In genomic region chr1:87642581-87643129, GRCh38 we compare ENCODE assay signal across 14 cellular contexts.
DNase-seq lines count a peak whose midpoint lies in the region; ATAC-seq and TF ChIP-seq lines count a peak whose summit lies in the region.
"Had no signal": no experiment of that assay in that cellular context is flagged by ENCODE, and none has a peak within 500 bp of the region (broad histone marks: within the 10 kb centered on the region; RNA-seq: fewer than 3 reads in every experiment).

No MANE protein-coding gene starts in this region.

- H3K4me3 Mint-ChIP-seq in activated T-helper 17 cell treated with anti-CD3 and anti-CD28 coated beads, Interleukin-2, amount 50 U/mL, for 72 hours = no peak overlapping the region
- H3K4me3 Mint-ChIP-seq: activated naive CD4-positive, alpha-beta T cell treated with anti-CD3 and anti-CD28 coated beads for 36 hours; CD14-positive monocyte had no signal

- H2BK5ac ChIP-seq in mesenchymal stem cell (ENCODE audit: low read depth, low read length, poor library complexity, severe bottlenecking) = no peak overlapping the region

- TF ChIP-seq POLR2A in NB4 (IDR thresholded peaks at IDR 0.05; ENCODE audit: extremely low read depth, insufficient read length) = no peak

- H3K4me3 ChIP-seq in NB4 (ENCODE audit: low read depth, low read length) (no peak overlapping the region), mesenchymal stem cell (ENCODE audit: insufficient read depth in 1 of 2, low read depth in 1 of 2, low read length in 2 of 2) (no peak overlapping the region)

- DNase-seq in EH (ENCODE audit: low read depth) (peak; percentile 9), NB4 (ENCODE audit: low read depth) (peak; percentile 35), mesenchymal stem cell (peak; percentile 47), hippocampal formation (lab: John Stamatoyannopoulos, UW) (no peak), activated gamma-delta T cell treated with Interleukin-2 at 50 U/mL for 16 hours (no peak)
- DNase-seq: activated naive CD4-positive, alpha-beta T cell treated with anti-CD3 and anti-CD28 coated beads for 36 hours; hypothalamus; substantia nigra had no signal

- H2BK15ac ChIP-seq in mesenchymal stem cell (ENCODE audit: low read depth, poor library complexity, severe bottlenecking) = no peak overlapping the region

- H3K36me3 Mint-ChIP-seq in activated T-helper 17 cell treated with anti-CD3 and anti-CD28 coated beads, Interleukin-2, amount 50 U/mL, for 72 hours (ENCODE audit: low read depth) = no peaks in the 10 kb centered on the region
- H3K36me3 Mint-ChIP-seq: CD14-positive monocyte had no signal

- H2BK120ac ChIP-seq in mesenchymal stem cell (ENCODE audit: low read depth, low read length) = no peak overlapping the region

- no peak overlapping the region for H3K14ac ChIP-seq in mesenchymal stem cell (ENCODE audit: low read length in 2 of 2)

- no peak overlapping the region for H3K9ac ChIP-seq in mesenchymal stem cell (ENCODE audit: low read length)

- no peak overlapping the region for H2BK12ac ChIP-seq in mesenchymal stem cell (ENCODE audit: low read length in 2 of 2)

- H3K27me3 Mint-ChIP-seq in activated T-helper 17 cell treated with anti-CD3 and anti-CD28 coated beads, Interleukin-2, amount 50 U/mL, for 72 hours = no peaks in the 10 kb centered on the region

- no peak overlapping the region for H3K27ac ChIP-seq in mesenchymal stem cell (ENCODE audit: low read length, poor library complexity, severe bottlenecking)
- H3K27ac ChIP-seq: neutrophil had no signal

- no peaks in the 10 kb centered on the region for H3K9me3 ChIP-seq in mesenchymal stem cell (ENCODE audit: control insufficient read depth, low read length)
- H3K9me3 ChIP-seq: neutrophil had no signal

- H3K9me3 Mint-ChIP-seq in activated T-helper 17 cell treated with anti-CD3 and anti-CD28 coated beads, Interleukin-2, amount 50 U/mL, for 72 hours = no peaks in the 10 kb centered on the region
- H3K9me3 Mint-ChIP-seq: activated naive CD4-positive, alpha-beta T cell treated with anti-CD3 and anti-CD28 coated beads for 36 hours had no signal

- H4K8ac ChIP-seq in mesenchymal stem cell (ENCODE audit: low read length) = no peak overlapping the region

- no peaks in the 10 kb centered on the region for H3K27me3 ChIP-seq in mesenchymal stem cell (ENCODE audit: control insufficient read depth in 1 of 2, insufficient read depth in 1 of 2, low read length in 2 of 2)
- H3K27me3 ChIP-seq: neutrophil had no signal

- no peak overlapping the region for H3K4me2 ChIP-seq in mesenchymal stem cell (ENCODE audit: low read length, poor library complexity, severe bottlenecking)

- no peak overlapping the region for H3K23ac ChIP-seq in mesenchymal stem cell (ENCODE audit: low read length in 2 of 2)

- no peak overlapping the region for H4K91ac ChIP-seq in mesenchymal stem cell (ENCODE audit: low read length)

- no peaks in the 10 kb centered on the region for H3K79me1 ChIP-seq in mesenchymal stem cell (replicated peaks; ENCODE audit: low read length, poor library complexity, severe bottlenecking)

- no peaks in the 10 kb centered on the region for H3K4me1 Mint-ChIP-seq in activated T-helper 17 cell treated with anti-CD3 and anti-CD28 coated beads, Interleukin-2, amount 50 U/mL, for 72 hours
- H3K4me1 Mint-ChIP-seq: CD14-positive monocyte had no signal

- no peaks in the 10 kb centered on the region for H3K4me1 ChIP-seq in mesenchymal stem cell (ENCODE audit: control insufficient read depth, insufficient read depth, low read depth, low read length)

- H2AK5ac ChIP-seq in mesenchymal stem cell (ENCODE audit: low read length, severe bottlenecking) = no peak overlapping the region

- WGBS in mesenchymal stem cell = 38% methylated on average over 2 of the region's 2 CpGs

- H3K27ac Mint-ChIP-seq in activated T-helper 17 cell treated with anti-CD3 and anti-CD28 coated beads, Interleukin-2, amount 50 U/mL, for 72 hours = no peak overlapping the region
- H3K27ac Mint-ChIP-seq: activated naive CD4-positive, alpha-beta T cell treated with anti-CD3 and anti-CD28 coated beads for 36 hours; CD14-positive monocyte had no signal

- no peak overlapping the region for H3K4ac ChIP-seq in mesenchymal stem cell (ENCODE audit: low read depth in 1 of 2, low read length in 2 of 2)

- no peak overlapping the region for H2AFZ ChIP-seq in mesenchymal stem cell (ENCODE audit: low read depth, low read length)

- no peak for TF ChIP-seq CTCF in NB4 (IDR thresholded peaks at IDR 0.05; ENCODE audit: low read depth, low read length)

- ATAC-seq in SK-N-SH treated with all-trans-retinoic acid at 6 μM for 48 hours (peak; percentile 81), GM21381 (IDR thresholded peaks at IDR 0.05; ENCODE audit: unreplicated experiment) (no peak)
- ATAC-seq in activated T-helper 17 cell treated with anti-CD3 and anti-CD28 coated beads, Interleukin-2, amount 50 U/mL, for 72 hours (replicated peaks) = no peak
- ATAC-seq: activated CD4-positive, CD25-positive, alpha-beta regulatory T cell treated with anti-CD3 and anti-CD28 coated beads, Interleukin-2, amount 50 U/mL, for 24 hours had no signal

- H3K18ac ChIP-seq in mesenchymal stem cell (ENCODE audit: low read depth in 1 of 2, low read length in 2 of 2) = peak overlapping the region in 1 of 2 experiments; percentile 9

- H3K36me3 ChIP-seq in mesenchymal stem cell (ENCODE audit: control insufficient read depth in 1 of 2, insufficient read depth in 2 of 2, low read depth in 1 of 2, low read length in 2 of 2) = no peaks in the 10 kb centered on the region
- H3K36me3 ChIP-seq: neutrophil had no signal

TF ChIP-seq in SK-N-SH treated with all-trans-retinoic acid at 6 μM for 48 hours, 23 proteins besides CTCF, POLR2A, EP300 and RAD21:
- TF ChIP-seq ARNTL (CRISPR knock-in tag; IDR thresholded peaks at IDR 0.05; ENCODE audit: borderline replicate concordance, low read depth) (no peak), SNAI2 (CRISPR knock-in tag; IDR thresholded peaks at IDR 0.05) (no peak), ISL1 (CRISPR knock-in tag; IDR thresholded peaks at IDR 0.05) (peak; percentile 48; the same call in 1 of the 2 replicates)
- TF ChIP-seq, protein P1, sequence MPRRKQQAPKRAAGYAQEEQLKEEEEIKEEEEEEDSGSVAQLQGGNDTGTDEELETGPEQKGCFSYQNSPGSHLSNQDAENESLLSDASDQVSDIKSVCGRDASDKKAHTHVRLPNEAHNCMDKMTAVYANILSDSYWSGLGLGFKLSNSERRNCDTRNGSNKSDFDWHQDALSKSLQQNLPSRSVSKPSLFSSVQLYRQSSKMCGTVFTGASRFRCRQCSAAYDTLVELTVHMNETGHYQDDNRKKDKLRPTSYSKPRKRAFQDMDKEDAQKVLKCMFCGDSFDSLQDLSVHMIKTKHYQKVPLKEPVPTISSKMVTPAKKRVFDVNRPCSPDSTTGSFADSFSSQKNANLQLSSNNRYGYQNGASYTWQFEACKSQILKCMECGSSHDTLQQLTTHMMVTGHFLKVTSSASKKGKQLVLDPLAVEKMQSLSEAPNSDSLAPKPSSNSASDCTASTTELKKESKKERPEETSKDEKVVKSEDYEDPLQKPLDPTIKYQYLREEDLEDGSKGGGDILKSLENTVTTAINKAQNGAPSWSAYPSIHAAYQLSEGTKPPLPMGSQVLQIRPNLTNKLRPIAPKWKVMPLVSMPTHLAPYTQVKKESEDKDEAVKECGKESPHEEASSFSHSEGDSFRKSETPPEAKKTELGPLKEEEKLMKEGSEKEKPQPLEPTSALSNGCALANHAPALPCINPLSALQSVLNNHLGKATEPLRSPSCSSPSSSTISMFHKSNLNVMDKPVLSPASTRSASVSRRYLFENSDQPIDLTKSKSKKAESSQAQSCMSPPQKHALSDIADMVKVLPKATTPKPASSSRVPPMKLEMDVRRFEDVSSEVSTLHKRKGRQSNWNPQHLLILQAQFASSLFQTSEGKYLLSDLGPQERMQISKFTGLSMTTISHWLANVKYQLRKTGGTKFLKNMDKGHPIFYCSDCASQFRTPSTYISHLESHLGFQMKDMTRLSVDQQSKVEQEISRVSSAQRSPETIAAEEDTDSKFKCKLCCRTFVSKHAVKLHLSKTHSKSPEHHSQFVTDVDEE (CRISPR knock-in tag; IDR thresholded peaks at IDR 0.05) = no peak

Comparison
In these comparisons a context has a peak if more than half of its experiments do, and no peak if none do; other contexts are left out.
1. DNase-seq: peak in EH (single experiment), NB4 (single experiment) and mesenchymal stem cell (single experiment); none in hippocampal formation (0 of 2) and activated gamma-delta T cell treated with Interleukin-2 at 50 U/mL for 16 hours (single experiment).